Comparison of ENCODE assay signal across 26 cellular contexts in the genomic region with DNA sequence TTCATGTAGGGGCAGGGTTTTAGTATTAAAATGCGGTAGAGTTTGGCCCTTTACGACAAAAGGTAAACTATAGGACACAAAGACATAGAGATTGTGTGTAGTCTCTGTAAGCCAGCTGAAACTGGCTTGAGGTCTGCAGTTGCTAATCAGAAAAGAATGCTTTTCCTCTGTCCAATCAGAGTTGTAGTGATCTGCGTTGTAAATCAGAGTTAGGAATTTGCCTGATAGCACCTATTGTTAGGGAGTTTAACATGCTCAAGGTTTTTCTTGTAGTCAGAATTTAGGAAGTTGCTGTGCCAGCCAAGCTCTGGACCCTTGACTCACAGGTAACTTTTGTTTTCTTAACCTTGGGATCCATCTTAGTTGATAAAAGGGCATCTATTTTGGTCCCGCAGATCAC.
DNase-seq lines count a peak whose midpoint lies in the region; ATAC-seq, FAIRE-seq and TF ChIP-seq lines count a peak whose summit lies in the region.
"Had no signal": no experiment of that assay in that cellular context is flagged by ENCODE, and none has a peak within 500 bp of the region (broad histone marks: within the 10 kb centered on the region; RNA-seq: fewer than 3 reads in every experiment).

No MANE protein-coding gene starts in this region.

- no peak overlapping the region for H3K4me3 ChIP-seq in astrocyte (ENCODE audit: insufficient read depth, low read depth, low read length)
- H3K4me3 ChIP-seq in fibroblast of the aortic adventitia (ENCODE audit: low read depth, low read length): no peak overlapping the region
- no peak overlapping the region for H3K4me3 ChIP-seq in parathyroid adenoma (ENCODE audit: low read depth, low read length)
- H3K4me3 ChIP-seq: BLaER1 treated with 17β-estradiol and CSF1 and Interleukin-3, amounts not matched to agents 10 nM and 100 nM; cardiac muscle cell; testis had no signal

- H3K36me3 Mint-ChIP-seq in astrocyte (ENCODE audit: low read depth, unreplicated experiment): no peaks in the 10 kb centered on the region
- H3K36me3 Mint-ChIP-seq: naive B cell had no signal

- H3K4me1 Mint-ChIP-seq in astrocyte (ENCODE audit: low read depth, unreplicated experiment): peaks cover 7% of the 10 kb centered on the region
- H3K4me1 Mint-ChIP-seq: naive B cell had no signal

- H3K27me3 Mint-ChIP-seq in astrocyte (ENCODE audit: low read depth, unreplicated experiment): no peaks in the 10 kb centered on the region
- H3K27me3 Mint-ChIP-seq: activated T-cell treated with anti-CD3 and anti-CD28 coated beads, Interleukin-2, amount 50 U/mL, for 24 hours had no signal

- H2AFZ ChIP-seq in astrocyte (ENCODE audit: low read depth, low read length) (no peak overlapping the region), parathyroid adenoma (peak overlapping the region; percentile 38)

- H3K79me2 ChIP-seq in astrocyte (ENCODE audit: insufficient read depth, low read length) (no peaks in the 10 kb centered on the region), parathyroid adenoma (no peaks in the 10 kb centered on the region)

- H4K20me1 ChIP-seq in astrocyte (ENCODE audit: insufficient read depth, low read length): no peaks in the 10 kb centered on the region
- H4K20me1 ChIP-seq: BLaER1 treated with 17β-estradiol and CSF1 and Interleukin-3, amounts not matched to agents 10 nM and 100 nM had no signal

- no peak overlapping the region for H3K4me2 ChIP-seq in astrocyte (ENCODE audit: low read length)
- no peak overlapping the region for H3K4me2 ChIP-seq in parathyroid adenoma (ENCODE audit: low read length)
- H3K4me2 ChIP-seq: BLaER1 treated with 17β-estradiol and CSF1 and Interleukin-3, amounts not matched to agents 10 nM and 100 nM had no signal

- ATAC-seq in GM18858 (IDR thresholded peaks at IDR 0.05; ENCODE audit: unreplicated experiment): no peak
- ATAC-seq: right cardiac atrium had no signal

- H3K4me3 Mint-ChIP-seq in astrocyte (ENCODE audit: unreplicated experiment): no peak overlapping the region
- H3K4me3 Mint-ChIP-seq: activated T-cell treated with anti-CD3 and anti-CD28 coated beads, Interleukin-2, amount 50 U/mL, for 24 hours; naive B cell had no signal

- H3K27me3 ChIP-seq in astrocyte (ENCODE audit: insufficient read depth, low read length) (no peaks in the 10 kb centered on the region), parathyroid adenoma (ENCODE audit: control insufficient read depth, insufficient read depth, low read length) (no peaks in the 10 kb centered on the region)
- H3K27me3 ChIP-seq: BLaER1 treated with 17β-estradiol and CSF1 and Interleukin-3, amounts not matched to agents 10 nM and 100 nM; cardiac muscle cell; testis had no signal

- no peaks in the 10 kb centered on the region for H3K9me3 ChIP-seq in astrocyte (ENCODE audit: insufficient read depth, low read depth, low read length)
- H3K9me3 ChIP-seq in parathyroid adenoma (ENCODE audit: control insufficient read depth, low read length): no peaks in the 10 kb centered on the region
- H3K9me3 ChIP-seq: BLaER1 treated with 17β-estradiol and CSF1 and Interleukin-3, amounts not matched to agents 10 nM and 100 nM; testis had no signal

- H3K27ac Mint-ChIP-seq in astrocyte (ENCODE audit: unreplicated experiment): no peak overlapping the region
- H3K27ac Mint-ChIP-seq: activated T-cell treated with anti-CD3 and anti-CD28 coated beads, Interleukin-2, amount 50 U/mL, for 24 hours; naive B cell had no signal

- H3K27ac ChIP-seq in astrocyte (ENCODE audit: low read depth, low read length) (no peak overlapping the region), parathyroid adenoma (no peak overlapping the region)
- H3K27ac ChIP-seq: BLaER1 treated with 17β-estradiol and CSF1 and Interleukin-3, amounts not matched to agents 10 nM and 100 nM; cardiac muscle cell; testis had no signal

- DNase-seq in HT1080 (ENCODE audit: low read depth) (peak; percentile 34), astrocyte (ENCODE audit: low read depth) (peak; percentile 60), fibroblast of the aortic adventitia (ENCODE audit: low read depth) (peak; percentile 43), NCI-H2107 treated with DMSO at 0.1 percent for 48 hours (lab: John Stamatoyannopoulos, UW; ENCODE audit: unreplicated experiment) (no peak), H4 (ENCODE audit: low spot score) (no peak), HuH-7.5 (ENCODE audit: low spot score) (no peak)
- DNase-seq: activated naive CD4-positive, alpha-beta T cell treated with Interleukin-2 at 50 U/mL for 16 hours; activated T-cell treated with anti-CD3 and anti-CD28 coated beads, Interleukin-2, amount 50 U/mL, for 24 hours; amniotic stem cell; head of caudate nucleus; KG1; naive B cell; NCI-H1436 treated with DMSO at 0.1 percent for 48 hours; NCI-H2171 treated with DMSO at 0.1 percent for 48 hours; NCI-H526 treated with DMSO at 0.1 percent for 48 hours; right cardiac atrium; RPMI8226; stimulated activated CD4-positive, alpha-beta T cell treated with anti-CD3 and anti-CD28 coated beads, Interleukin-4, amount 100 ng/mL, for 4 hours; stimulated activated naive CD4-positive, alpha-beta T cell; T-helper 1 cell; testis had no signal

- H3K36me3 ChIP-seq in astrocyte (ENCODE audit: insufficient read depth, low read length) (no peaks in the 10 kb centered on the region), parathyroid adenoma (ENCODE audit: control insufficient read depth, insufficient read depth, low read length) (no peaks in the 10 kb centered on the region)
- H3K36me3 ChIP-seq: BLaER1 treated with 17β-estradiol and CSF1 and Interleukin-3, amounts not matched to agents 10 nM and 100 nM; cardiac muscle cell had no signal

- H3K4me1 ChIP-seq in astrocyte (ENCODE audit: insufficient read depth, low read length): no peaks in the 10 kb centered on the region
- H3K4me1 ChIP-seq in parathyroid adenoma: peaks cover 9% of the 10 kb centered on the region
- H3K4me1 ChIP-seq: BLaER1 treated with 17β-estradiol and CSF1 and Interleukin-3, amounts not matched to agents 10 nM and 100 nM; testis had no signal

- no peak for FAIRE-seq in astrocyte (lab: Jason Lieb, UNC)
- FAIRE-seq: GM12892 had no signal

- TF ChIP-seq CTCF in astrocyte (IDR thresholded peaks at IDR 0.05; ENCODE audit: insufficient read depth, low read depth, low read length) (no peak), fibroblast of the aortic adventitia (IDR thresholded peaks at IDR 0.05; ENCODE audit: insufficient read depth, low read length) (no peak), parathyroid adenoma (IDR thresholded peaks at IDR 0.05) (no peak)

- H3K9ac ChIP-seq in astrocyte (ENCODE audit: low read length) (no peak overlapping the region), parathyroid adenoma (no peak overlapping the region)
- H3K9ac ChIP-seq: BLaER1 treated with 17β-estradiol and CSF1 and Interleukin-3, amounts not matched to agents 10 nM and 100 nM had no signal

- H3K9me3 Mint-ChIP-seq in astrocyte (ENCODE audit: unreplicated experiment): peaks cover 2% of the 10 kb centered on the region
- H3K9me3 Mint-ChIP-seq: activated T-cell treated with anti-CD3 and anti-CD28 coated beads, Interleukin-2, amount 50 U/mL, for 24 hours had no signal

Comparison
In these comparisons a context has a peak if more than half of its experiments do, and no peak if none do; other contexts are left out.
1. DNase-seq: peak in HT1080 (single experiment), astrocyte (single experiment) and fibroblast of the aortic adventitia (single experiment); none in NCI-H2107 treated with DMSO at 0.1 percent for 48 hours (single experiment), H4 (single experiment) and HuH-7.5 (single experiment).